In genomic region chr21:35050348-35051286, GRCh38 we compare ENCODE assay signal across 9 cellular contexts. TPM values are rescaled to one million over a fixed set of nuclear protein-coding genes. Genes with fewer than 3 reads are reported as not detected.
A peak's percentile ranks its signal among the peaks of the same experiment; 100 is the strongest.
DNase-seq lines count a peak whose midpoint lies in the region; ATAC-seq, FAIRE-seq and TF ChIP-seq lines count a peak whose summit lies in the region.
"Had no signal": no experiment of that assay in that cellular context is flagged by ENCODE, and none has a peak within 500 bp of the region (broad histone marks: within the 10 kb centered on the region; RNA-seq: fewer than 3 reads in every experiment).

No MANE protein-coding gene starts in this region.

- H3K4me1 ChIP-seq in Loucy (ENCODE audit: insufficient read depth, low read length, poor library complexity, severe bottlenecking) (peaks cover 40% of the 10 kb centered on the region), gastrocnemius medialis (peaks cover 59 to 67% of the 10 kb centered on the region in 2 donors)

- H3K79me2 ChIP-seq in Loucy (ENCODE audit: insufficient read depth, low read length), result peaks cover 50% of the 10 kb centered on the region

- H3K4me3 ChIP-seq in Loucy (ENCODE audit: low read length, poor library complexity, severe bottlenecking) (peak overlapping the region; percentile 37), brain microvascular endothelial cell (ENCODE audit: low read depth, low read length) (no peak overlapping the region), gastrocnemius medialis (no peak overlapping the region)

- DNase-seq in GM13976 (ENCODE audit: low spot score) (peak; percentile 66), brain microvascular endothelial cell (no peak), gastrocnemius medialis (no peak), iPS-NIHi11 (ENCODE audit: low spot score) (no peak), NCI-H1694 (lab: John Stamatoyannopoulos, UW) (no peak), cortex of kidney (lab: John Stamatoyannopoulos, UW) (no peak), HTR-8/SVneo (ENCODE audit: insufficient read length, low spot score) (no peak)
- DNase-seq: NCI-H1694 treated with DMSO at 0.1 percent for 48 hours had no signal

- H3F3A ChIP-seq in Loucy (ENCODE audit: low read depth), result peaks cover 4% of the 10 kb centered on the region; the same call in 1 of the 2 replicates

- no peak for FAIRE-seq in HTR-8/SVneo (lab: Jason Lieb, UNC)

- H3K9me3 ChIP-seq in Loucy (ENCODE audit: insufficient read depth, low read depth, low read length), result no peaks in the 10 kb centered on the region
- no peaks in the 10 kb centered on the region for H3K9me3 ChIP-seq in gastrocnemius medialis

- peak; percentile 4 to 8 for ATAC-seq in gastrocnemius medialis

- TF ChIP-seq CTCF in GM13976 (IDR thresholded peaks at IDR 0.05; ENCODE audit: borderline replicate concordance, control extremely low read depth, extremely low read depth, insufficient read depth, missing control alignments) (no peak), Loucy (conservative IDR thresholded peaks at IDR 0.05; ENCODE audit: low read length) (no peak), brain microvascular endothelial cell (IDR thresholded peaks at IDR 0.05; ENCODE audit: low read depth, low read length, missing control alignments) (no peak), gastrocnemius medialis (IDR thresholded peaks at IDR 0.05 in 4 of 5, conservative IDR thresholded peaks at IDR 0.05 in 1 of 5) (no peak)

- intact Hi-C loops in gastrocnemius medialis (cut with DNase I; ENCODE audit: low total_unique reads), result loop anchor here (1.0 to 10.0 kb wide), 6 partner anchors 152 to 877 kb away; no protein-coding TSS in a partner anchor

- no peaks in the 10 kb centered on the region for H3K9me2 ChIP-seq in Loucy (replicated peaks; ENCODE audit: low read depth, low read length)

- in situ Hi-C loops in GM13976 (cut with MboI; ENCODE audit: low sequenced_read_pairs, unreplicated experiment), result no loop called here
- in situ Hi-C loops in brain microvascular endothelial cell (cut with HindIII; ENCODE audit: low pct_ligation_motif_present, low sequenced_read_pairs), result no loop called here
- in situ Hi-C loops in gastrocnemius medialis (cut with MboI; ENCODE audit: low sequenced_read_pairs in 4 of 4), result loop anchor here in 3 of 4 donors (10.0 to 25.0 kb wide), 3 partner anchors 214 to 354 kb away; no protein-coding TSS in a partner anchor

- H3K27ac ChIP-seq in brain microvascular endothelial cell (peak overlapping the region; percentile 59), gastrocnemius medialis (peak overlapping the region; percentile 81 to 86 (median 84))

- peaks cover 11% of the 10 kb centered on the region for H4K20me1 ChIP-seq in Loucy (ENCODE audit: insufficient read depth, low read length, poor library complexity, severe bottlenecking)

- H3K36me3 ChIP-seq in Loucy (ENCODE audit: insufficient read depth, low read length) (peaks cover 7% of the 10 kb centered on the region; the same call in 1 of the 2 replicates), brain microvascular endothelial cell (replicated peaks) (no peaks in the 10 kb centered on the region), gastrocnemius medialis (no peaks in the 10 kb centered on the region)

- no peak overlapping the region for H2AFZ ChIP-seq in Loucy (ENCODE audit: low read length)

- peak overlapping the region; percentile 95 for H3K4me2 ChIP-seq in Loucy (ENCODE audit: low read depth, low read length, poor library complexity, severe bottlenecking)

- TF ChIP-seq POLR2A in gastrocnemius medialis (IDR thresholded peaks at IDR 0.05), result no peak

- peak overlapping the region; percentile 63 for H3K9ac ChIP-seq in Loucy (ENCODE audit: low read depth, low read length, poor library complexity, severe bottlenecking)

- no peaks in the 10 kb centered on the region for H3K27me3 ChIP-seq in Loucy (ENCODE audit: insufficient read depth, low read length, poor library complexity, severe bottlenecking)
- no peaks in the 10 kb centered on the region for H3K27me3 ChIP-seq in brain microvascular endothelial cell (replicated peaks)
- no peaks in the 10 kb centered on the region for H3K27me3 ChIP-seq in gastrocnemius medialis

RNA-seq across cellular contexts. Expression of gene RUNX1, which starts 1.5 kb away (rescaled TPM):
- total RNA-seq in gastrocnemius medialis, result 10 to 100 TPM in 2 of 4 donors, 1 to 10 TPM in 2; 8.0 to 20.9 (median 10.6) TPM

Comparison
In these comparisons a context has a peak if more than half of its experiments do, and no peak if none do; other contexts are left out.
1. in situ Hi-C loops: an anchor here in gastrocnemius medialis (10.0 to 25.0 kb wide); none called in GM13976 and brain microvascular endothelial cell.